ENCODE assay signal across 7 cellular contexts in genomic region chr19:34757441-34757840, GRCh38.
"Had no signal": no experiment of that assay in that cellular context is flagged by ENCODE, and none has a peak within 500 bp of the region (broad histone marks: within the 10 kb centered on the region; RNA-seq: fewer than 3 reads in every experiment).

No MANE protein-coding gene starts in this region.

- ATAC-seq: GM23338, K562 had no signal

- H3K4me3 ChIP-seq: GM23338, K562 had no signal

- DNase-seq: H9, HCEC 1CT, HFFc6, IMR-90, KG1 had no signal
